ENCODE assay signal across 11 cellular contexts in genomic region chr14:31992051-31992450, GRCh38.
DNase-seq lines count a peak whose midpoint lies in the region; ATAC-seq and TF ChIP-seq lines count a peak whose summit lies in the region.
"Had no signal": no experiment of that assay in that cellular context is flagged by ENCODE, and none has a peak within 500 bp of the region (broad histone marks: within the 10 kb centered on the region; RNA-seq: fewer than 3 reads in every experiment).

No MANE protein-coding gene starts in this region.

- no peak overlapping the region for H3K4me3 ChIP-seq in breast epithelium
- H3K4me3 ChIP-seq in tibial nerve: no peak overlapping the region
- H3K4me3 ChIP-seq in upper lobe of right lung: no peak overlapping the region
- H3K4me3 ChIP-seq: right lobe of liver had no signal

- no peaks in the 10 kb centered on the region for H3K9me3 ChIP-seq in breast epithelium
- H3K9me3 ChIP-seq in tibial nerve: no peaks in the 10 kb centered on the region
- H3K9me3 ChIP-seq in upper lobe of right lung: no peaks in the 10 kb centered on the region
- H3K9me3 ChIP-seq: right lobe of liver had no signal

- ATAC-seq in left colon (peak; percentile 29), upper lobe of right lung (no peak)
- ATAC-seq: right lobe of liver had no signal

- TF ChIP-seq POLR2A in breast epithelium (IDR thresholded peaks at IDR 0.05) (no peak), tibial nerve (IDR thresholded peaks at IDR 0.05) (no peak)

- H3K4me1 ChIP-seq in breast epithelium: peaks cover 0 to 6% of the 10 kb centered on the region in 2 donors
- H3K4me1 ChIP-seq in tibial nerve: peaks cover 0 to 56% (median 7%) of the 10 kb centered on the region in 4 donors
- no peaks in the 10 kb centered on the region for H3K4me1 ChIP-seq in upper lobe of right lung
- H3K4me1 ChIP-seq: right lobe of liver had no signal

- intact Hi-C loops in breast epithelium (cut with DNase I; ENCODE audit: low total_unique reads) (no loop called here), left colon (cut with DNase I, micrococcal nuclease) (no loop called here), upper lobe of right lung (cut with DNase I) (no loop called here)

- H3K27me3 ChIP-seq in breast epithelium (no peaks in the 10 kb centered on the region), tibial nerve (no peaks in the 10 kb centered on the region), upper lobe of right lung (no peaks in the 10 kb centered on the region)
- H3K27me3 ChIP-seq: right lobe of liver had no signal

- H3K27ac ChIP-seq in breast epithelium: peak overlapping the region; percentile 59 to 63
- peak overlapping the region in 3 of 4 donors; percentile 13 to 86 (median 66) for H3K27ac ChIP-seq in tibial nerve
- no peak overlapping the region for H3K27ac ChIP-seq in upper lobe of right lung
- H3K27ac ChIP-seq: right lobe of liver had no signal

- DNase-seq in HPDE6-E6E7 (ENCODE audit: extremely low spot score) (peak; percentile 51), breast epithelium (ENCODE audit: low spot score in 2 of 2) (no peak), left colon (no peak), tibial nerve (ENCODE audit: low spot score in 2 of 2) (no peak), upper lobe of right lung (no peak), NCI-H2196 (lab: John Stamatoyannopoulos, UW; ENCODE audit: unreplicated experiment) (no peak), hypothalamus (lab: John Stamatoyannopoulos, UW) (no peak), T-helper 9 cell (no peak)
- DNase-seq: DMS 273 treated with DMSO at 0.1 percent for 48 hours, NCI-H1930, right lobe of liver had no signal

- no peak for TF ChIP-seq EP300 in tibial nerve (IDR thresholded peaks at IDR 0.05)

- WGBS in tibial nerve, 2 donors: 37 to 39% methylated on average over 1 of the region's 1 CpG

- H3K36me3 ChIP-seq in breast epithelium (no peaks in the 10 kb centered on the region), tibial nerve (no peaks in the 10 kb centered on the region), upper lobe of right lung (no peaks in the 10 kb centered on the region)
- H3K36me3 ChIP-seq: right lobe of liver had no signal

- TF ChIP-seq CTCF in breast epithelium (IDR thresholded peaks at IDR 0.05) (no peak), tibial nerve (IDR thresholded peaks at IDR 0.05) (no peak), upper lobe of right lung (IDR thresholded peaks at IDR 0.05) (no peak)
